1 cellular context compared by ENCODE assay signal in the genomic region with DNA sequence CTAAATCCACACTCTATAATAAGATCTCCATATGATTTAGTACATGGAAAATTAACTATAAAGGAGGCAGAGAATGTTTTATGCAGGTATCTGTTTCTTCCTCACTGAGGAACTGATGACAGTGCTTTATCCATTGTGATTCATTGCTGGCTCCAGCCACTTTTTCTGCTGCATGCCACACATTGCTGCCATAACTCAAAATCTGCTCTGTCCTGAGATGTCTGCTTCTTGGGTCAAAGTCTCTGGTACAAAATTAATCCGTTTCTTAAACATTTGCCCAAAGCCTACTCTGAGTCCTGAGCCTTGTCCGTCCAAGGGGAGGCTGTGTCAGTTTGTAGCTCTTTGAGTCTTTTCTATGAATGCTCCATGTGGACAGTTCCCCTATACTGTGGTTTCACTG.
TF ChIP-seq lines count a peak whose summit lies in the region.

No MANE protein-coding gene starts in this region.

TF ChIP-seq in WTC11, 78 proteins besides CTCF, POLR2A, EP300 and RAD21 (continued from another document):
- TF ChIP-seq, protein P1, sequence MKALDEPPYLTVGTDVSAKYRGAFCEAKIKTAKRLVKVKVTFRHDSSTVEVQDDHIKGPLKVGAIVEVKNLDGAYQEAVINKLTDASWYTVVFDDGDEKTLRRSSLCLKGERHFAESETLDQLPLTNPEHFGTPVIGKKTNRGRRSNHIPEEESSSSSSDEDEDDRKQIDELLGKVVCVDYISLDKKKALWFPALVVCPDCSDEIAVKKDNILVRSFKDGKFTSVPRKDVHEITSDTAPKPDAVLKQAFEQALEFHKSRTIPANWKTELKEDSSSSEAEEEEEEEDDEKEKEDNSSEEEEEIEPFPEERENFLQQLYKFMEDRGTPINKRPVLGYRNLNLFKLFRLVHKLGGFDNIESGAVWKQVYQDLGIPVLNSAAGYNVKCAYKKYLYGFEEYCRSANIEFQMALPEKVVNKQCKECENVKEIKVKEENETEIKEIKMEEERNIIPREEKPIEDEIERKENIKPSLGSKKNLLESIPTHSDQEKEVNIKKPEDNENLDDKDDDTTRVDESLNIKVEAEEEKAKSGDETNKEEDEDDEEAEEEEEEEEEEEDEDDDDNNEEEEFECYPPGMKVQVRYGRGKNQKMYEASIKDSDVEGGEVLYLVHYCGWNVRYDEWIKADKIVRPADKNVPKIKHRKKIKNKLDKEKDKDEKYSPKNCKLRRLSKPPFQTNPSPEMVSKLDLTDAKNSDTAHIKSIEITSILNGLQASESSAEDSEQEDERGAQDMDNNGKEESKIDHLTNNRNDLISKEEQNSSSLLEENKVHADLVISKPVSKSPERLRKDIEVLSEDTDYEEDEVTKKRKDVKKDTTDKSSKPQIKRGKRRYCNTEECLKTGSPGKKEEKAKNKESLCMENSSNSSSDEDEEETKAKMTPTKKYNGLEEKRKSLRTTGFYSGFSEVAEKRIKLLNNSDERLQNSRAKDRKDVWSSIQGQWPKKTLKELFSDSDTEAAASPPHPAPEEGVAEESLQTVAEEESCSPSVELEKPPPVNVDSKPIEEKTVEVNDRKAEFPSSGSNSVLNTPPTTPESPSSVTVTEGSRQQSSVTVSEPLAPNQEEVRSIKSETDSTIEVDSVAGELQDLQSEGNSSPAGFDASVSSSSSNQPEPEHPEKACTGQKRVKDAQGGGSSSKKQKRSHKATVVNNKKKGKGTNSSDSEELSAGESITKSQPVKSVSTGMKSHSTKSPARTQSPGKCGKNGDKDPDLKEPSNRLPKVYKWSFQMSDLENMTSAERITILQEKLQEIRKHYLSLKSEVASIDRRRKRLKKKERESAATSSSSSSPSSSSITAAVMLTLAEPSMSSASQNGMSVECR (CRISPR knock-in tag; IDR thresholded peaks at IDR 0.05; ENCODE audit: borderline replicate concordance) = no peak
- TF ChIP-seq, protein P2, sequence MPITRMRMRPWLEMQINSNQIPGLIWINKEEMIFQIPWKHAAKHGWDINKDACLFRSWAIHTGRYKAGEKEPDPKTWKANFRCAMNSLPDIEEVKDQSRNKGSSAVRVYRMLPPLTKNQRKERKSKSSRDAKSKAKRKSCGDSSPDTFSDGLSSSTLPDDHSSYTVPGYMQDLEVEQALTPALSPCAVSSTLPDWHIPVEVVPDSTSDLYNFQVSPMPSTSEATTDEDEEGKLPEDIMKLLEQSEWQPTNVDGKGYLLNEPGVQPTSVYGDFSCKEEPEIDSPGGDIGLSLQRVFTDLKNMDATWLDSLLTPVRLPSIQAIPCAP (CRISPR knock-in tag; IDR thresholded peaks at IDR 0.05) = no peak
- TF ChIP-seq ZNF121 (CRISPR knock-in tag; IDR thresholded peaks at IDR 0.05) = no peak
- TF ChIP-seq, protein P3, sequence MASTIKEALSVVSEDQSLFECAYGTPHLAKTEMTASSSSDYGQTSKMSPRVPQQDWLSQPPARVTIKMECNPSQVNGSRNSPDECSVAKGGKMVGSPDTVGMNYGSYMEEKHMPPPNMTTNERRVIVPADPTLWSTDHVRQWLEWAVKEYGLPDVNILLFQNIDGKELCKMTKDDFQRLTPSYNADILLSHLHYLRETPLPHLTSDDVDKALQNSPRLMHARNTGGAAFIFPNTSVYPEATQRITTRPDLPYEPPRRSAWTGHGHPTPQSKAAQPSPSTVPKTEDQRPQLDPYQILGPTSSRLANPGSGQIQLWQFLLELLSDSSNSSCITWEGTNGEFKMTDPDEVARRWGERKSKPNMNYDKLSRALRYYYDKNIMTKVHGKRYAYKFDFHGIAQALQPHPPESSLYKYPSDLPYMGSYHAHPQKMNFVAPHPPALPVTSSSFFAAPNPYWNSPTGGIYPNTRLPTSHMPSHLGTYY (CRISPR knock-in tag; IDR thresholded peaks at IDR 0.05) = no peak
- TF ChIP-seq, protein P4, sequence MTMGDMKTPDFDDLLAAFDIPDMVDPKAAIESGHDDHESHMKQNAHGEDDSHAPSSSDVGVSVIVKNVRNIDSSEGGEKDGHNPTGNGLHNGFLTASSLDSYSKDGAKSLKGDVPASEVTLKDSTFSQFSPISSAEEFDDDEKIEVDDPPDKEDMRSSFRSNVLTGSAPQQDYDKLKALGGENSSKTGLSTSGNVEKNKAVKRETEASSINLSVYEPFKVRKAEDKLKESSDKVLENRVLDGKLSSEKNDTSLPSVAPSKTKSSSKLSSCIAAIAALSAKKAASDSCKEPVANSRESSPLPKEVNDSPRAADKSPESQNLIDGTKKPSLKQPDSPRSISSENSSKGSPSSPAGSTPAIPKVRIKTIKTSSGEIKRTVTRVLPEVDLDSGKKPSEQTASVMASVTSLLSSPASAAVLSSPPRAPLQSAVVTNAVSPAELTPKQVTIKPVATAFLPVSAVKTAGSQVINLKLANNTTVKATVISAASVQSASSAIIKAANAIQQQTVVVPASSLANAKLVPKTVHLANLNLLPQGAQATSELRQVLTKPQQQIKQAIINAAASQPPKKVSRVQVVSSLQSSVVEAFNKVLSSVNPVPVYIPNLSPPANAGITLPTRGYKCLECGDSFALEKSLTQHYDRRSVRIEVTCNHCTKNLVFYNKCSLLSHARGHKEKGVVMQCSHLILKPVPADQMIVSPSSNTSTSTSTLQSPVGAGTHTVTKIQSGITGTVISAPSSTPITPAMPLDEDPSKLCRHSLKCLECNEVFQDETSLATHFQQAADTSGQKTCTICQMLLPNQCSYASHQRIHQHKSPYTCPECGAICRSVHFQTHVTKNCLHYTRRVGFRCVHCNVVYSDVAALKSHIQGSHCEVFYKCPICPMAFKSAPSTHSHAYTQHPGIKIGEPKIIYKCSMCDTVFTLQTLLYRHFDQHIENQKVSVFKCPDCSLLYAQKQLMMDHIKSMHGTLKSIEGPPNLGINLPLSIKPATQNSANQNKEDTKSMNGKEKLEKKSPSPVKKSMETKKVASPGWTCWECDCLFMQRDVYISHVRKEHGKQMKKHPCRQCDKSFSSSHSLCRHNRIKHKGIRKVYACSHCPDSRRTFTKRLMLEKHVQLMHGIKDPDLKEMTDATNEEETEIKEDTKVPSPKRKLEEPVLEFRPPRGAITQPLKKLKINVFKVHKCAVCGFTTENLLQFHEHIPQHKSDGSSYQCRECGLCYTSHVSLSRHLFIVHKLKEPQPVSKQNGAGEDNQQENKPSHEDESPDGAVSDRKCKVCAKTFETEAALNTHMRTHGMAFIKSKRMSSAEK (CRISPR knock-in tag; IDR thresholded peaks at IDR 0.05; ENCODE audit: borderline replicate concordance) = no peak
- no peak for TF ChIP-seq NFE2L1 (CRISPR knock-in tag; IDR thresholded peaks at IDR 0.05)
